8 cellular contexts compared by ENCODE assay signal in the genomic region with DNA sequence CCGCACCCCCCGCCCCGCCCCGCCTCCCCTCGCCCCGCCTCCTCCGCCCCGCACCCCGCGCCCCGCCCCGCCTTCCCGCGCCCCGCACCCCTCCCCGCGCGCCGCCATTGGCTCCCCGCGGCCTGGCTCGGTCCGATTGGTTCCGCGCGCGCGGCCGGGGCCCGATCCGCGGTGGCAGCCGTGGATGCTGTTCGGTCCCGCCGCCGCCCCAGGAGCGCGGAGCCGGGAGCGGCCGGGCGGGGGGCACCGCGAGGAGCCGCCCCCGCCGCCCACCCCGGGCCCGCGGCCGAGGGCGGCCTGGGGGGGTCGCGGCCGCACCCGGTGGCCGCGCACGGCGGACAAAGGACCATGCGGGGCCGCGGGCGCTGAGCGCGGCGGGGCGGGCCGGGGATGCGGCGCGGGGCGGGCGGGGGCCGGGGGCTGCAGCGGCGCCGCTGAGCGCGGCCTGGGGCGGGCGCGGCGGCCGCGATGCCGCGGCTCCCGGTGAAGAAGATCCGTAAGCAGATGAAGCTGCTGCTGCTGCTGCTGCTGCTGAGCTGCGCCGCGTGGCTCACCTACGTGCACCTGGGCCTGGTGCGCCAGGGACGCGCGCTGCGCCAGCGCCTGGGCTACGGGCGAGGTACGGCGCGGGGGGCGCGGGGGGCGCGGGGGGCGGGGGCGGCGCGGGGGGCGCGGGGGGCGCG. TPM values are rescaled to one million over a fixed set of nuclear protein-coding genes. Genes with fewer than 3 reads are reported as not detected.
DNase-seq lines count a peak whose midpoint lies in the region; ATAC-seq and TF ChIP-seq lines count a peak whose summit lies in the region.

A gene with protein sequence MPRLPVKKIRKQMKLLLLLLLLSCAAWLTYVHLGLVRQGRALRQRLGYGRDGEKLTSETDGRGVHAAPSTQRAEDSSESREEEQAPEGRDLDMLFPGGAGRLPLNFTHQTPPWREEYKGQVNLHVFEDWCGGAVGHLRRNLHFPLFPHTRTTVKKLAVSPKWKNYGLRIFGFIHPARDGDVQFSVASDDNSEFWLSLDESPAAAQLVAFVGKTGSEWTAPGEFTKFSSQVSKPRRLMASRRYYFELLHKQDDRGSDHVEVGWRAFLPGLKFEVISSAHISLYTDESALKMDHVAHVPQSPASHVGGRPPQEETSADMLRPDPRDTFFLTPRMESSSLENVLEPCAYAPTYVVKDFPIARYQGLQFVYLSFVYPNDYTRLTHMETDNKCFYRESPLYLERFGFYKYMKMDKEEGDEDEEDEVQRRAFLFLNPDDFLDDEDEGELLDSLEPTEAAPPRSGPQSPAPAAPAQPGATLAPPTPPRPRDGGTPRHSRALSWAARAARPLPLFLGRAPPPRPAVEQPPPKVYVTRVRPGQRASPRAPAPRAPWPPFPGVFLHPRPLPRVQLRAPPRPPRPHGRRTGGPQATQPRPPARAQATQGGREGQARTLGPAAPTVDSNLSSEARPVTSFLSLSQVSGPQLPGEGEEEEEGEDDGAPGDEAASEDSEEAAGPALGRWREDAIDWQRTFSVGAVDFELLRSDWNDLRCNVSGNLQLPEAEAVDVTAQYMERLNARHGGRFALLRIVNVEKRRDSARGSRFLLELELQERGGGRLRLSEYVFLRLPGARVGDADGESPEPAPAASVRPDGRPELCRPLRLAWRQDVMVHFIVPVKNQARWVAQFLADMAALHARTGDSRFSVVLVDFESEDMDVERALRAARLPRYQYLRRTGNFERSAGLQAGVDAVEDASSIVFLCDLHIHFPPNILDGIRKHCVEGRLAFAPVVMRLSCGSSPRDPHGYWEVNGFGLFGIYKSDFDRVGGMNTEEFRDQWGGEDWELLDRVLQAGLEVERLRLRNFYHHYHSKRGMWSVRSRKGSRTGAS (plus strand): TSS at position 164 of the 683 bp plus-strand sequence. CDS start 305 bp downstream, at position 469.

- POLR2A ChIA-PET in CD8-positive, alpha-beta memory T cell (lab: Charles Lee), result interaction anchor here (0.8 kb wide), 1 partner anchor 27 kb away, joined by 3 read pairs; no protein-coding TSS in a partner anchor

- DNase-seq in CD8-positive, alpha-beta memory T cell, result no peak
- DNase-seq in MG63 (peak; percentile 63), anterior cingulate cortex (lab: John Stamatoyannopoulos, UW) (peak in 47 of 58 donors; percentile 19 to 82 (median 58)), iPS-NIHi11 (ENCODE audit: low spot score) (peak; percentile 91), testis (peak; percentile 53), SW 1271 (lab: John Stamatoyannopoulos, UW) (no peak), ascending aorta (ENCODE audit: low spot score in 2 of 2) (no peak)

- no peaks in the 10 kb centered on the region for H3K36me3 Mint-ChIP-seq in CD8-positive, alpha-beta memory T cell

- TF ChIP-seq CTCF in testis (IDR thresholded peaks at IDR 0.05) (no peak), ascending aorta (IDR thresholded peaks at IDR 0.05) (no peak)

- H3K4me3 ChIP-seq in CD8-positive, alpha-beta memory T cell (ENCODE audit: low read length), result no peak within 1 kb of the TSS
- H3K4me3 ChIP-seq in MG63 (peak within 1 kb of the TSS; percentile 53), testis (peak within 1 kb of the TSS in 1 of 2 donors; percentile 31), ascending aorta (peak within 1 kb of the TSS in 1 of 2 donors; percentile 43)

- peaks cover 11 to 16% (median 15%) of the 10 kb centered on the region in 3 donors for H3K4me1 Mint-ChIP-seq in CD8-positive, alpha-beta memory T cell

- H3K27me3 ChIP-seq in CD8-positive, alpha-beta memory T cell (ENCODE audit: insufficient read depth, low read length, poor library complexity, severe bottlenecking), result peaks cover 24% of the 10 kb centered on the region
- H3K27me3 ChIP-seq in MG63 (0 out of 2 replicates have a peak, but pooled peaks cover 4% of the 10 kb centered on the region), testis (no peaks in the 10 kb centered on the region), ascending aorta (peaks cover 18% of the 10 kb centered on the region)

- peak within 1 kb of the TSS; percentile 72 to 86 (median 78) for H3K4me3 Mint-ChIP-seq in CD8-positive, alpha-beta memory T cell

- H3K36me3 ChIP-seq in CD8-positive, alpha-beta memory T cell (ENCODE audit: insufficient read depth, low read length), result no peaks in the 10 kb centered on the region
- H3K36me3 ChIP-seq in MG63 (peaks cover 15% of the 10 kb centered on the region), testis (ENCODE audit: low read depth, missing control alignments) (no peaks in the 10 kb centered on the region), ascending aorta (no peaks in the 10 kb centered on the region)

- peak within 1 kb of the TSS in 6 of 8 donors; percentile 45 to 71 (median 58) for H3K27ac Mint-ChIP-seq in CD8-positive, alpha-beta memory T cell

- no peaks in the 10 kb centered on the region for H3K9me3 Mint-ChIP-seq in CD8-positive, alpha-beta memory T cell

- ATAC-seq in HG02642 (IDR thresholded peaks at IDR 0.05; ENCODE audit: poor library complexity, unreplicated experiment), result no peak

- H3K27me3 Mint-ChIP-seq in CD8-positive, alpha-beta memory T cell, result peaks cover 31 to 44% of the 10 kb centered on the region in 2 donors

- H3K27ac ChIP-seq in CD8-positive, alpha-beta memory T cell (ENCODE audit: low read depth, low read length), result no peak within 1 kb of the TSS
- no peak within 1 kb of the TSS for H3K27ac ChIP-seq in testis
- no peak within 1 kb of the TSS for H3K27ac ChIP-seq in ascending aorta

- peaks cover 17% of the 10 kb centered on the region for H3K4me1 ChIP-seq in CD8-positive, alpha-beta memory T cell (ENCODE audit: insufficient read depth, low read length)
- H3K4me1 ChIP-seq in testis, result peaks cover 11% of the 10 kb centered on the region
- H3K4me1 ChIP-seq in ascending aorta, result peaks cover 0 to 5% of the 10 kb centered on the region in 2 donors

- intact Hi-C loops in testis (cut with DNase I; ENCODE audit: low total_unique reads) (no loop called here), ascending aorta (cut with DNase I) (no loop called here)

- CTCF ChIA-PET in CD8-positive, alpha-beta memory T cell (lab: Charles Lee), result no interaction called here

- WGBS in testis, 2 donors, result 0% methylated on average over 9 of the region's 118 CpGs; no CpG with 5 or more reads in 1 of the 2 donors

- TF ChIP-seq POLR2A in testis (IDR thresholded peaks at IDR 0.05), result no peak

- H3K9me3 ChIP-seq in CD8-positive, alpha-beta memory T cell (ENCODE audit: low read length), result no peaks in the 10 kb centered on the region
- H3K9me3 ChIP-seq in MG63, result no peaks in the 10 kb centered on the region
- H3K9me3 ChIP-seq in testis, result no peaks in the 10 kb centered on the region
- H3K9me3 ChIP-seq in ascending aorta, result no peaks in the 10 kb centered on the region

RNA-seq across cellular contexts. Expression of the gene that starts here (rescaled TPM):
- under 1 TPM; 0.47 to 0.81 TPM for total RNA-seq in CD8-positive, alpha-beta memory T cell
- 0.31 TPM for polyA plus RNA-seq in CD8-positive, alpha-beta memory T cell
- 27.5 and 49.8 TPM in 2 replicates for total RNA-seq in MG63 (2014; rRNA removed; shearing (Covaris generic); ENCODE audit: low replicate concordance)
- total RNA-seq in testis (10 to 100 TPM in 1 of 2 donors, 1 to 10 TPM in 1; 7.2 to 10.1 TPM), ascending aorta (not detected)
- 4.3 TPM for polyA plus RNA-seq in testis (ENCODE audit: insufficient read depth, low read depth, low replicate concordance)

Comparison
In these comparisons a context has a peak if more than half of its experiments do, and no peak if none do; other contexts are left out.
1. DNase-seq: peak in MG63 (single experiment), anterior cingulate cortex (47 of 58), iPS-NIHi11 (single experiment) and testis (single experiment); none in CD8-positive, alpha-beta memory T cell (0 of 5), SW 1271 (0 of 2) and ascending aorta (0 of 2).